Comparison of ENCODE assay signal across 21 cellular contexts in genomic region chr7:5314864-5315263, GRCh38. TPM values are rescaled to one million over a fixed set of nuclear protein-coding genes. Genes with fewer than 3 reads are reported as not detected.
A peak's percentile ranks its signal among the peaks of the same experiment; 100 is the strongest.
DNase-seq lines count a peak whose midpoint lies in the region; ATAC-seq, FAIRE-seq and TF ChIP-seq lines count a peak whose summit lies in the region.
"Had no signal": no experiment of that assay in that cellular context is flagged by ENCODE, and none has a peak within 500 bp of the region (broad histone marks: within the 10 kb centered on the region; RNA-seq: fewer than 3 reads in every experiment).

No MANE protein-coding gene starts in this region.

- H3K9me3 Mint-ChIP-seq in H9 (peaks cover 14 to 18% of the 10 kb centered on the region in 2 experiments), GM23338 (peaks cover 9% of the 10 kb centered on the region)

- no peak overlapping the region for H2BK15ac ChIP-seq in H9 (ENCODE audit: low read depth, low read length)

- no peak overlapping the region for H3K27ac Mint-ChIP-seq in H9
- H3K27ac Mint-ChIP-seq in GM23338: no peak overlapping the region
- H3K27ac Mint-ChIP-seq: CD4-positive, CD25-positive, alpha-beta regulatory T cell had no signal

- no peaks in the 10 kb centered on the region for H3K79me1 ChIP-seq in H9 (ENCODE audit: insufficient read depth, low read depth, low read length, poor library complexity, severe bottlenecking)

- H3K36me3 ChIP-seq in H7 (replicated peaks; ENCODE audit: control insufficient read depth, insufficient read depth, low read length) (no peaks in the 10 kb centered on the region), K562 (ENCODE audit: control insufficient read depth, insufficient read depth, low read length) (peaks cover 11% of the 10 kb centered on the region; the same call in 2 of the 3 replicates), GM23338 (ENCODE audit: insufficient read depth) (no peaks in the 10 kb centered on the region)
- H3K36me3 ChIP-seq: BE2C had no signal

- no peak for TF ChIP-seq POLR2A in K562 (conservative IDR thresholded peaks at IDR 0.05)

- CTCF ChIA-PET in K562 (lab: Yijun Ruan, JAX; ENCODE audit: low intra/inter-chr PET ratio): no interaction called here

- POLR2A ChIA-PET in K562 (lab: Yijun Ruan, JAX): no interaction called here

- no peak overlapping the region for H3K23ac ChIP-seq in H9 (ENCODE audit: insufficient read length, low read depth, low read length)

- H3F3A ChIP-seq in GM23338 (replicated peaks; ENCODE audit: low read depth): no peaks in the 10 kb centered on the region

- ATAC-seq in K562 (no peak), sciatic nerve (peak; percentile 29), GM23338 (no peak; the same call in 2 of the 3 replicates), GM21717 (IDR thresholded peaks at IDR 0.05; ENCODE audit: unreplicated experiment) (no peak)
- ATAC-seq: GM12878 had no signal

- H3K4me2 ChIP-seq in H9 (ENCODE audit: insufficient read depth, insufficient read length, low read length) (no peak overlapping the region), K562 (ENCODE audit: insufficient read depth, low read length) (no peak overlapping the region), GM23338 (no peak overlapping the region)

- H4K8ac ChIP-seq in H9 (replicated peaks; ENCODE audit: insufficient read length, low read depth, low read length): no peak overlapping the region

- H3K27me3 Mint-ChIP-seq in H9 (ENCODE audit: low read depth) (peaks cover 2% of the 10 kb centered on the region; the same call in 1 of the 2 replicates), GM23338 (ENCODE audit: insufficient read depth, low read depth, poor library complexity) (peaks cover 11% of the 10 kb centered on the region)
- H3K27me3 Mint-ChIP-seq: CD4-positive, CD25-positive, alpha-beta regulatory T cell; CD8-positive, alpha-beta memory T cell had no signal

- H4K5ac ChIP-seq in H9 (ENCODE audit: insufficient read length, low read depth, low read length): no peak overlapping the region

- no peak for TF ChIP-seq RAD21 in K562 (CRISPR knock-in tag; conservative IDR thresholded peaks at IDR 0.05 in 1 of 2, IDR thresholded peaks at IDR 0.05 in 1 of 2)

- H4K20me1 ChIP-seq in H9 (ENCODE audit: control insufficient read depth, insufficient read depth, insufficient read length) (no peaks in the 10 kb centered on the region), K562 (replicated peaks; ENCODE audit: control insufficient read depth, insufficient read depth, low read length) (no peaks in the 10 kb centered on the region), GM23338 (replicated peaks; ENCODE audit: insufficient read depth) (no peaks in the 10 kb centered on the region)

- H3K27ac ChIP-seq in H9 (ENCODE audit: insufficient read length, low read depth, low read length): no peak overlapping the region
- H3K27ac ChIP-seq in K562 (ENCODE audit: extremely low read depth, low read depth, low read length): no peak overlapping the region
- H3K27ac ChIP-seq in GM23338 (ENCODE audit: low read depth): no peak overlapping the region
- H3K27ac ChIP-seq: GM23248 had no signal

- no peak overlapping the region for H3T11ph ChIP-seq in H9 (ENCODE audit: low read length)

- H3K36me3 Mint-ChIP-seq in H9 (ENCODE audit: insufficient read depth in 1 of 3, low read depth in 3 of 3) (peaks cover 2 to 26% (median 11%) of the 10 kb centered on the region in 3 experiments; a peak in 5 of 7 replicates), GM23338 (ENCODE audit: low read depth) (peaks cover 12% of the 10 kb centered on the region; the same call in 1 of the 3 replicates)

- BruUV-seq in K562 (replicated peaks; lab: Mats Ljungman, UMichigan): no TSS peak

- no peak for FAIRE-seq in K562 (lab: Jason Lieb, UNC)
- FAIRE-seq: A204.1, GM12878, H54 had no signal

- H3K56ac ChIP-seq in H9 (ENCODE audit: insufficient read length, low read depth, low read length): no peak overlapping the region

- no peak for TF ChIP-seq CTCF in H9 (conservative IDR thresholded peaks at IDR 0.05)
- TF ChIP-seq CTCF in K562 (IDR thresholded peaks at IDR 0.05 in 2 of 3, conservative IDR thresholded peaks at IDR 0.05 in 1 of 3; ENCODE audit: insufficient read depth in 2 of 3, low read depth in 1 of 3, low read length in 3 of 3): no peak
- no peak for TF ChIP-seq CTCF in GM23338 (conservative IDR thresholded peaks at IDR 0.05; ENCODE audit: low read depth in 2 of 2)

- in situ Hi-C loops in K562 (cut with MboI): no loop called here

- no peak overlapping the region for H2BK5ac ChIP-seq in H9 (ENCODE audit: insufficient read length, low read length)

- no peak overlapping the region for H2BK20ac ChIP-seq in H9 (ENCODE audit: low read depth, low read length, poor library complexity, severe bottlenecking)

- H3K9me3 ChIP-seq in H9 (ENCODE audit: control insufficient read depth, low read depth, low read length) (no peaks in the 10 kb centered on the region), K562 (replicated peaks; ENCODE audit: control insufficient read depth, insufficient read depth, low read depth, low read length) (no peaks in the 10 kb centered on the region; the same call in 1 of the 2 replicates)
- H3K9me3 ChIP-seq: BE2C had no signal

- H3K4me3 Mint-ChIP-seq in H9: no peak overlapping the region
- H3K4me3 Mint-ChIP-seq in GM23338: no peak overlapping the region
- H3K4me3 Mint-ChIP-seq: CD4-positive, CD25-positive, alpha-beta regulatory T cell; CD8-positive, alpha-beta memory T cell had no signal

- H3K9me2 ChIP-seq in GM23338 (ENCODE audit: insufficient read depth): no peaks in the 10 kb centered on the region

- intact Hi-C loops in K562 (cut with micrococcal nuclease): no loop called here
- intact Hi-C loops in sciatic nerve (cut with DNase I): no loop called here

- H2BK120ac ChIP-seq in H9 (ENCODE audit: low read depth, low read length, poor library complexity, severe bottlenecking): no peak overlapping the region

- H3K4ac ChIP-seq in H9 (ENCODE audit: low read depth, low read length): no peak overlapping the region

- no peaks in the 10 kb centered on the region for H3K9me1 ChIP-seq in K562 (ENCODE audit: control insufficient read depth, insufficient read depth, low read length)

- H3K14ac ChIP-seq in H9 (ENCODE audit: insufficient read depth, low read length): peak overlapping the region; percentile 17; the same call in 1 of the 2 replicates

- TF ChIP-seq EP300 in K562 (IDR thresholded peaks at IDR 0.05; ENCODE audit: low read length): no peak

- H3K79me2 ChIP-seq in H9 (ENCODE audit: insufficient read depth, low read length) (no peaks in the 10 kb centered on the region), K562 (ENCODE audit: control insufficient read depth, insufficient read depth, low read length) (no peaks in the 10 kb centered on the region), GM23338 (replicated peaks; ENCODE audit: insufficient read depth) (no peaks in the 10 kb centered on the region)

- WGBS in H9 (ENCODE audit: extremely low coverage, insufficient read length, low lambda C conversion rate): no CpG with 5 or more reads among the region's 19 CpGs
- WGBS in K562 (ENCODE audit: insufficient coverage, low coverage, missing lambda C conversion rate): 88% methylated on average over 15 of the region's 19 CpGs

- H3K4me1 Mint-ChIP-seq in H9 (no peaks in the 10 kb centered on the region), GM23338 (no peaks in the 10 kb centered on the region)
- H3K4me1 Mint-ChIP-seq: CD4-positive, CD25-positive, alpha-beta regulatory T cell; CD8-positive, alpha-beta memory T cell had no signal

- no peak overlapping the region for H4K91ac ChIP-seq in H9 (ENCODE audit: insufficient read length, low read depth, low read length)

- DNase-seq in H7 (peak; percentile 55), H9 (no peak), K562 (ENCODE audit: extremely low read depth in 1 of 4, low spot score in 3 of 4) (no peak), sciatic nerve (ENCODE audit: low spot score) (no peak), GM23338 (ENCODE audit: low spot score) (no peak), NCI-H1092 treated with DMSO at 0.1 percent for 48 hours (lab: John Stamatoyannopoulos, UW) (no peak)
- DNase-seq: ACHN; BE2C; C1 segment of cervical spinal cord; CD4-positive, CD25-positive, alpha-beta regulatory T cell; COR-L47; DMS 273 treated with DMSO at 0.1 percent for 48 hours; DMS53; DND-41; EL; GM23248 had no signal

- no peak overlapping the region for H3K9ac ChIP-seq in H9 (ENCODE audit: extremely low read depth, insufficient read length, low read length)
- no peak overlapping the region for H3K9ac ChIP-seq in K562 (ENCODE audit: insufficient read depth in 1 of 2, low read depth in 2 of 2, low read length in 2 of 2)
- H3K9ac ChIP-seq: GM23248 had no signal

- H2BK12ac ChIP-seq in H9 (ENCODE audit: insufficient read length, low read depth, low read length): no peak overlapping the region

- H3K23me2 ChIP-seq in H9 (ENCODE audit: insufficient read length, low read depth, low read length, poor library complexity, severe bottlenecking): no peaks in the 10 kb centered on the region

- no peak overlapping the region for H3K18ac ChIP-seq in H9 (ENCODE audit: insufficient read length, low read depth, low read length)

- H3K4me1 ChIP-seq in H9 (ENCODE audit: insufficient read depth, low read length): no peaks in the 10 kb centered on the region
- H3K4me1 ChIP-seq in K562 (replicated peaks in 1 of 2; ENCODE audit: control insufficient read depth in 2 of 2, insufficient read depth in 2 of 2, low read length in 2 of 2): no peaks in the 10 kb centered on the region
- H3K4me1 ChIP-seq in GM23338 (ENCODE audit: insufficient read depth): no peaks in the 10 kb centered on the region
- H3K4me1 ChIP-seq: BE2C had no signal

- no peak overlapping the region for H2AK5ac ChIP-seq in H9 (ENCODE audit: insufficient read length, low read length)

- H3K27me3 ChIP-seq in H7 (ENCODE audit: control insufficient read depth, insufficient read depth, low read length): no peaks in the 10 kb centered on the region
- H3K27me3 ChIP-seq in H9 (ENCODE audit: insufficient read depth, low read length): no peaks in the 10 kb centered on the region
- no peaks in the 10 kb centered on the region for H3K27me3 ChIP-seq in K562 (ENCODE audit: control insufficient read depth in 2 of 2, insufficient read depth in 2 of 2, low read length in 2 of 2)
- no peaks in the 10 kb centered on the region for H3K27me3 ChIP-seq in GM23338 (ENCODE audit: insufficient read depth)
- H3K27me3 ChIP-seq: BE2C had no signal

- H3K4me3 ChIP-seq in H7 (ENCODE audit: insufficient read depth, low read depth, low read length) (no peak overlapping the region), K562 (no peak overlapping the region), GM23338 (no peak overlapping the region)
- H3K4me3 ChIP-seq: GM12878, GM23248 had no signal

- no peak overlapping the region for H2AFZ ChIP-seq in H9 (ENCODE audit: low read length)
- H2AFZ ChIP-seq in K562 (ENCODE audit: low read depth, low read length): no peak overlapping the region
- H2AFZ ChIP-seq in GM23338: no peak overlapping the region
- H2AFZ ChIP-seq: GM23248 had no signal

RNA-seq across cellular contexts. Expression of gene SLC29A4, which starts 32.1 kb away (rescaled TPM):
- 15.7 and 16.5 TPM in 2 replicates for total RNA-seq in H7 (2014; rRNA removed; shearing (Covaris generic))
- total RNA-seq in H9 (2021): 12.4 and 13.3 TPM in 2 replicates
- 2.7 and 9.3 TPM in 2 replicates for total RNA-seq in K562 (2011; cell fraction: chromatin; rRNA removed; ENCODE audit: low replicate concordance)
- total RNA-seq in K562 (2011; cell fraction: nucleolus; rRNA removed): 2.4 and 3.3 TPM in 2 replicates
- 3.4 and 3.6 TPM in 2 replicates for total RNA-seq in K562 (2011; cell fraction: nucleoplasm; rRNA removed)
- 0.77 and 2.3 TPM in 2 replicates for total RNA-seq in K562 (2014; rRNA removed)
- total RNA-seq in K562 (2014; rRNA removed; fragmentation: Illumina TruSeq; extraction: Trizol): 0.03 and 0.29 TPM in 2 replicates
- 0.14 and 0.19 TPM in 2 replicates for total RNA-seq in K562 (2015; rRNA removed; fragmentation: Illumina TruSeq; extraction: Trizol)
- total RNA-seq in K562 (2021): 1.2 and 1.4 TPM in 2 replicates
- 1.1 and 1.2 TPM in 2 replicates for polyA plus RNA-seq in K562 (2011; rRNA removed)
- polyA plus RNA-seq in K562 (2011; cell fraction: cytosol; rRNA removed): 0.80 and 4.7 TPM in 2 replicates
- 1.7 and 4.8 TPM in 2 replicates for polyA plus RNA-seq in K562 (2011; cell fraction: nucleus; rRNA removed)
- polyA plus RNA-seq in K562 (2012): 0.60 and 0.78 TPM in 2 replicates
- 0.37 and 1.1 TPM in 2 replicates for polyA plus RNA-seq in K562 (2014; fragmentation: Illumina TruSeq; extraction: Trizol)
- under 1 TPM; 0.01 to 0.03 TPM for polyA plus RNA-seq in K562 (2014; fragmentation: Nextera tagmentation; extraction: Ambion mirVana)
- 0.82 and 1.2 TPM in 2 replicates for polyA plus RNA-seq in K562 (2014; rRNA removed)
- 0.36 and 2.3 TPM in 2 replicates for polyA minus RNA-seq in K562 (2011; rRNA and poly(A)+ RNA removed)
- 0.86 and 4.1 TPM in 2 replicates for polyA minus RNA-seq in K562 (2011; cell fraction: cytosol; rRNA and poly(A)+ RNA removed)
- 0.44 and 0.54 TPM in 2 replicates for polyA minus RNA-seq in K562 (2011; cell fraction: nucleus; rRNA and poly(A)+ RNA removed)
- total RNA-seq in sciatic nerve: 8.8 TPM
- total RNA-seq in GM23338 (2014; rRNA removed; shearing (Covaris generic)): 8.1 and 8.8 TPM in 2 replicates
- 4.8 and 6.4 TPM in 2 replicates for polyA plus RNA-seq in GM23338 (2016; fragmentation: Nextera tagmentation; extraction: Ambion mirVana)
